Comparison of ENCODE assay signal across 8 cellular contexts in genomic region chr5:177427919-177428573, GRCh38. TPM values are rescaled to one million over a fixed set of nuclear protein-coding genes. Genes with fewer than 3 reads are reported as not detected.
A peak's percentile ranks its signal among the peaks of the same experiment; 100 is the strongest.
DNase-seq lines count a peak whose midpoint lies in the region; ATAC-seq, FAIRE-seq and TF ChIP-seq lines count a peak whose summit lies in the region.

No MANE protein-coding gene starts in this region.

- CTCF ChIA-PET in activated CD8-positive, alpha-beta T cell treated with anti-CD3 and anti-CD28 coated beads, Interleukin-2, amount 10 ng/mL, durations not matched to agents 7 days and 5 days (lab: Charles Lee), result interaction anchor here (1.5 to 14.1 kb wide), 7 partner anchors 14 to 38 kb away, joined by 3 to 252 read pairs (median 22); partner anchors contain the start of genes F12 and PRR7

- intact Hi-C loops in cardiac septum (cut with DNase I) (loop anchor here (2.0 kb wide), 1 partner anchor 29 kb away; no protein-coding TSS in a partner anchor), left cardiac atrium (cut with DNase I) (no loop called here), kidney (cut with DNase I) (no loop called here)

- H3K36me3 Mint-ChIP-seq in activated CD8-positive, alpha-beta T cell treated with anti-CD3 and anti-CD28 coated beads, Interleukin-2, amount 10 ng/mL, durations not matched to agents 7 days and 5 days (ENCODE audit: low read depth), result peaks cover 59% of the 10 kb centered on the region

- DNase-seq in cardiac septum (ENCODE audit: low spot score) (peak; percentile 87), left cardiac atrium (no peak), kidney (no peak), upper lobe of left lung (peak in 1 of 2 donors; percentile 59), DMS153 treated with DMSO at 0.1 percent for 48 hours (lab: John Stamatoyannopoulos, UW; ENCODE audit: unreplicated experiment) (no peak), KG1 (lab: John Stamatoyannopoulos, UW) (no peak)
- no peak for DNase-seq in activated CD8-positive, alpha-beta T cell treated with anti-CD3 and anti-CD28 coated beads, Interleukin-2, amount 10 ng/mL, durations not matched to agents 7 days and 5 days

- FAIRE-seq in kidney (lab: Jason Lieb, UNC), result no peak

- H3K4me3 ChIP-seq in kidney (ENCODE audit: low read length in 2 of 2) (peak overlapping the region; percentile 69 to 80), upper lobe of left lung (peak overlapping the region in 3 of 4 donors; percentile 62 to 90 (median 89))

- H3K4me1 ChIP-seq in kidney (ENCODE audit: control insufficient read depth in 1 of 2, insufficient read depth in 1 of 2, low read depth in 1 of 2, low read length in 2 of 2) (peaks cover 16 to 17% of the 10 kb centered on the region in 2 donors), upper lobe of left lung (peaks cover 52 to 67% (median 58%) of the 10 kb centered on the region in 4 donors)

- H3K4me3 Mint-ChIP-seq in activated CD8-positive, alpha-beta T cell treated with anti-CD3 and anti-CD28 coated beads, Interleukin-2, amount 10 ng/mL, durations not matched to agents 7 days and 5 days, result peak overlapping the region; percentile 97

- H3K9me3 ChIP-seq in kidney (ENCODE audit: control insufficient read depth in 1 of 2, low read length in 2 of 2) (no peaks in the 10 kb centered on the region), upper lobe of left lung (no peaks in the 10 kb centered on the region)

- WGBS in upper lobe of left lung, 2 donors, result 57 to 64% methylated on average over 3 to 8 of the region's 11 CpGs

- POLR2A ChIA-PET in activated CD8-positive, alpha-beta T cell treated with anti-CD3 and anti-CD28 coated beads, Interleukin-2, amount 10 ng/mL, durations not matched to agents 7 days and 5 days (lab: Charles Lee), result interaction anchor here (1.0 to 10.3 kb wide), 10 partner anchors 17 to 116 kb away, joined by 3 to 245 read pairs (median 4); partner anchors contain the start of genes MXD3, PFN3 and PRR7

- H3K36me3 ChIP-seq in kidney (ENCODE audit: control insufficient read depth in 1 of 2, insufficient read depth in 2 of 2, low read length in 2 of 2), result peaks cover 0 to 2% of the 10 kb centered on the region in 2 donors
- peaks cover 4 to 28% (median 25%) of the 10 kb centered on the region in 4 donors for H3K36me3 ChIP-seq in upper lobe of left lung

- H3K9me3 Mint-ChIP-seq in activated CD8-positive, alpha-beta T cell treated with anti-CD3 and anti-CD28 coated beads, Interleukin-2, amount 10 ng/mL, durations not matched to agents 7 days and 5 days (ENCODE audit: insufficient read depth), result no peaks in the 10 kb centered on the region

- H3K27ac Mint-ChIP-seq in activated CD8-positive, alpha-beta T cell treated with anti-CD3 and anti-CD28 coated beads, Interleukin-2, amount 10 ng/mL, durations not matched to agents 7 days and 5 days, result peak overlapping the region; percentile 93

- no peak for ATAC-seq in left cardiac atrium
- no peak for ATAC-seq in activated CD8-positive, alpha-beta T cell treated with anti-CD3 and anti-CD28 coated beads, Interleukin-2, amount 10 ng/mL, durations not matched to agents 7 days and 5 days
- no peak for ATAC-seq in upper lobe of left lung (ENCODE audit: low FRiP score in 2 of 2)
- no peak for ATAC-seq in GM19467 (IDR thresholded peaks at IDR 0.05; ENCODE audit: unreplicated experiment)

- H3K27me3 Mint-ChIP-seq in activated CD8-positive, alpha-beta T cell treated with anti-CD3 and anti-CD28 coated beads, Interleukin-2, amount 10 ng/mL, durations not matched to agents 7 days and 5 days (ENCODE audit: low read depth), result no peaks in the 10 kb centered on the region

- H3K9ac ChIP-seq in kidney (ENCODE audit: low read length in 2 of 2), result peak overlapping the region in 1 of 2 donors; percentile 93

- H3K27me3 ChIP-seq in upper lobe of left lung, result no peaks in the 10 kb centered on the region

- no peak for TF ChIP-seq EP300 in upper lobe of left lung (IDR thresholded peaks at IDR 0.05)

- H3K27ac ChIP-seq in kidney (ENCODE audit: low read depth in 2 of 2, low read length in 2 of 2) (no peak overlapping the region), upper lobe of left lung (peak overlapping the region; percentile 90 to 94 (median 92))

- no peak for TF ChIP-seq POLR2A in upper lobe of left lung (IDR thresholded peaks at IDR 0.05)

- H3K4me1 Mint-ChIP-seq in activated CD8-positive, alpha-beta T cell treated with anti-CD3 and anti-CD28 coated beads, Interleukin-2, amount 10 ng/mL, durations not matched to agents 7 days and 5 days (ENCODE audit: low read depth), result peaks cover 67% of the 10 kb centered on the region

- no peak for TF ChIP-seq CTCF in kidney (IDR thresholded peaks at IDR 0.05; ENCODE audit: borderline replicate concordance, extremely low read depth, insufficient read depth)
- no peak for TF ChIP-seq CTCF in upper lobe of left lung (IDR thresholded peaks at IDR 0.05)

RNA-seq across cellular contexts. Expression of gene GRK6, which starts 1.6 kb away (rescaled TPM):
- 20.2 TPM for total RNA-seq in cardiac septum
- total RNA-seq in left cardiac atrium, result 10 to 100 TPM; 14.6 to 20.1 TPM
- total RNA-seq in activated CD8-positive, alpha-beta T cell treated with anti-CD3 and anti-CD28 coated beads, Interleukin-2, amount 10 ng/mL, durations not matched to agents 7 days and 5 days, result 100 to 1,000 TPM; 206 to 213 TPM
- 37.8 TPM for total RNA-seq in kidney
- 9.6 TPM for polyA plus RNA-seq in kidney (ENCODE audit: insufficient read depth, low read depth, low replicate concordance)
- 10 to 100 TPM; 26.8 to 85.9 (median 56.6) TPM for total RNA-seq in upper lobe of left lung

RNA-seq across cellular contexts. Expression of gene PRR7, which starts 18.6 kb away (rescaled TPM):
- total RNA-seq in cardiac septum (5.1 TPM), left cardiac atrium (1 to 10 TPM in 1 of 2 donors, under 1 TPM in 1; 0.59 to 1.6 TPM), kidney (5.5 TPM), upper lobe of left lung (1 to 10 TPM; 1.6 to 9.2 (median 3.4) TPM)
- total RNA-seq in activated CD8-positive, alpha-beta T cell treated with anti-CD3 and anti-CD28 coated beads, Interleukin-2, amount 10 ng/mL, durations not matched to agents 7 days and 5 days, result 10 to 100 TPM in 1 of 2 experiments, 1 to 10 TPM in 1; 9.8 to 11.6 TPM
- polyA plus RNA-seq in kidney (ENCODE audit: insufficient read depth, low read depth, low replicate concordance), result 1.6 TPM

RNA-seq across cellular contexts. Expression of gene F12, which starts 18.7 kb away (rescaled TPM):
- total RNA-seq in cardiac septum, result not detected
- total RNA-seq in left cardiac atrium, result under 1 TPM; 0.27 to 0.39 TPM
- 1 to 10 TPM; 3.2 to 3.5 TPM for total RNA-seq in activated CD8-positive, alpha-beta T cell treated with anti-CD3 and anti-CD28 coated beads, Interleukin-2, amount 10 ng/mL, durations not matched to agents 7 days and 5 days
- 4.2 TPM for total RNA-seq in kidney
- 3.1 TPM for polyA plus RNA-seq in kidney (ENCODE audit: insufficient read depth, low read depth, low replicate concordance)
- total RNA-seq in upper lobe of left lung, result 1 to 10 TPM in 4 of 6 donors, under 1 TPM in 1, not detected in 1; 0.91 to 7.8 (median 2.1) TPM

RNA-seq across cellular contexts. Expression of gene PFN3, which starts 27.6 kb away (rescaled TPM):
- total RNA-seq in cardiac septum, result not detected
- not detected for total RNA-seq in left cardiac atrium
- not detected for total RNA-seq in activated CD8-positive, alpha-beta T cell treated with anti-CD3 and anti-CD28 coated beads, Interleukin-2, amount 10 ng/mL, durations not matched to agents 7 days and 5 days
- not detected for total RNA-seq in kidney
- polyA plus RNA-seq in kidney (ENCODE audit: insufficient read depth, low read depth, low replicate concordance), result not detected
- total RNA-seq in upper lobe of left lung, result not detected

RNA-seq across cellular contexts. Expression of gene SLC34A1, which starts 43.8 kb away (rescaled TPM):
- total RNA-seq in cardiac septum (not detected), left cardiac atrium (not detected), kidney (0.91 TPM), upper lobe of left lung (not detected)
- 1 to 10 TPM; 2.0 to 2.1 TPM for total RNA-seq in activated CD8-positive, alpha-beta T cell treated with anti-CD3 and anti-CD28 coated beads, Interleukin-2, amount 10 ng/mL, durations not matched to agents 7 days and 5 days
- 211 TPM for polyA plus RNA-seq in kidney (ENCODE audit: insufficient read depth, low read depth, low replicate concordance)

Comparison
In these comparisons a context has a peak if more than half of its experiments do, and no peak if none do; other contexts are left out.
1. H3K27ac ChIP-seq: peak in upper lobe of left lung (4 of 4); none in kidney (0 of 2).